30 cellular contexts compared by ENCODE assay signal in the genomic region with DNA sequence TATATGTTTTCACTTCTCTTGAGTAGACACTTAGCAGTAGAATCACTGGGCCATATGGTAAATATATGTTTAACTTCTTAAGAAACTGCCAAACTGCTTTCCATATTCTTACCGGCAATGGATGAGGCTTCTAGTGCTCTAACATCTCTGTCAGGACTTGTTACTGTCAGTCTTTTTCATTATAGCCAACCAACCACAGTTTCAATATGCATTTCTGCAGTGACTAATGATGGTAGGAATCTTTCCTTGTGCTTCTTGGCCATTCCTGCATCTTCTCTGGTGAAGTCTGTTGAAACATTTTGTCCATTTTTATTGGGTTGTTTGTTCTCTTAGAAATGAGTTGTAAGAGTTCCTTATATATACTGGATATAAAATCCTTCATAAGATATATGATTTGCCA.
"Had no signal": no experiment of that assay in that cellular context is flagged by ENCODE, and none has a peak within 500 bp of the region (broad histone marks: within the 10 kb centered on the region; RNA-seq: fewer than 3 reads in every experiment).

No MANE protein-coding gene starts in this region.

- H3K36me3 ChIP-seq: ovary, right lobe of liver, thoracic aorta, upper lobe of left lung, vagina had no signal

- H3K36me3 Mint-ChIP-seq: activated naive CD4-positive, alpha-beta T cell treated with anti-CD3 and anti-CD28 coated beads, Interleukin-2, amount 50 U/mL, for 24 hours; memory B cell; stimulated activated effector memory CD8-positive, alpha-beta T cell treated with anti-CD3 and anti-CD28 coated beads, Interleukin-12 subunit alpha, Interleukin-12 subunit beta, amount 100 ng/mL, for 72 hours had no signal

- H3K9me3 ChIP-seq: ovary, right lobe of liver, thoracic aorta, upper lobe of left lung, vagina had no signal

- H3K4me1 Mint-ChIP-seq: activated T-helper 17 cell treated with anti-CD3 and anti-CD28 coated beads, Interleukin-2, amount 50 U/mL, for 72 hours; memory B cell; T-helper 17 cell had no signal

- ATAC-seq: activated CD8-positive, alpha-beta T cell treated with anti-CD3 and anti-CD28 coated beads for 36 hours; activated naive CD8-positive, alpha-beta T cell treated with anti-CD3 and anti-CD28 coated beads, Interleukin-2, amount 50 U/mL, for 24 hours; activated T-cell treated with anti-CD3 and anti-CD28 coated beads, Interleukin-2, amount 50 U/mL, for 4 hours; activated T-helper 17 cell treated with anti-CD3 and anti-CD28 coated beads, Interleukin-2, amount 50 U/mL, for 72 hours; left colon; naive thymus-derived CD4-positive, alpha-beta T cell; right lobe of liver; stimulated activated effector memory CD8-positive, alpha-beta T cell treated with anti-CD3 and anti-CD28 coated beads, Interleukin-12 subunit alpha, Interleukin-12 subunit beta, amount 100 ng/mL, for 72 hours; T-helper 17 cell had no signal

- H3K4me3 ChIP-seq: coronary artery, dorsolateral prefrontal cortex, ovary, right lobe of liver, skin epidermis, thoracic aorta, upper lobe of left lung, vagina had no signal

- DNase-seq: activated CD4-positive, alpha-beta T cell treated with anti-CD3 and anti-CD28 coated beads, Interleukin-2, amount 10 ng/mL, durations not matched to agents 7 days and 5 days; activated CD4-positive, CD25-positive, alpha-beta regulatory T cell treated with anti-CD3 and anti-CD28 coated beads, Interleukin-2, amount 50 U/mL, for 72 hours; activated CD8-positive, alpha-beta T cell treated with anti-CD3 and anti-CD28 coated beads for 36 hours; activated naive CD8-positive, alpha-beta T cell treated with anti-CD3 and anti-CD28 coated beads, Interleukin-2, amount 50 U/mL, for 24 hours; activated T-cell treated with anti-CD3 and anti-CD28 coated beads, Interleukin-2, amount 50 U/mL, for 4 hours; cerebellar nuclear complex; dorsolateral prefrontal cortex; effector memory CD4-positive, alpha-beta T cell; glutamatergic neuron; islet precursor cell; left colon; midbrain; naive thymus-derived CD4-positive, alpha-beta T cell; ovary; right lobe of liver; stimulated activated CD4-positive, alpha-beta T cell treated with anti-CD3 and anti-CD28 coated beads, Interleukin-4, amount 100 ng/mL, for 24 hours; T-helper 17 cell; T1000; upper lobe of left lung had no signal

- H3K4me3 Mint-ChIP-seq: activated CD4-positive, alpha-beta T cell treated with anti-CD3 and anti-CD28 coated beads, Interleukin-2, amount 10 ng/mL, durations not matched to agents 7 days and 5 days; activated CD8-positive, alpha-beta T cell treated with anti-CD3 and anti-CD28 coated beads for 36 hours; activated naive CD4-positive, alpha-beta T cell treated with anti-CD3 and anti-CD28 coated beads, Interleukin-2, amount 50 U/mL, for 24 hours; activated naive CD8-positive, alpha-beta T cell treated with anti-CD3 and anti-CD28 coated beads, Interleukin-2, amount 50 U/mL, for 24 hours; activated T-cell treated with anti-CD3 and anti-CD28 coated beads, Interleukin-2, amount 50 U/mL, for 4 hours; activated T-helper 17 cell treated with anti-CD3 and anti-CD28 coated beads, Interleukin-2, amount 50 U/mL, for 72 hours; memory B cell; naive thymus-derived CD4-positive, alpha-beta T cell; stimulated activated effector memory CD8-positive, alpha-beta T cell treated with anti-CD3 and anti-CD28 coated beads, Interleukin-12 subunit alpha, Interleukin-12 subunit beta, amount 100 ng/mL, for 72 hours; stimulated activated naive CD8-positive, alpha-beta T cell treated with anti-CD3 and anti-CD28 coated beads, Interleukin-15, Interleukin-2, amounts not matched to agents 100 ng/mL and 50 ng/mL, for 24 hours; T-helper 17 cell had no signal

- H3K27ac Mint-ChIP-seq: activated CD4-positive, alpha-beta T cell treated with anti-CD3 and anti-CD28 coated beads, Interleukin-2, amount 10 ng/mL, durations not matched to agents 7 days and 5 days; activated CD8-positive, alpha-beta T cell treated with anti-CD3 and anti-CD28 coated beads for 36 hours; activated naive CD4-positive, alpha-beta T cell treated with anti-CD3 and anti-CD28 coated beads, Interleukin-2, amount 50 U/mL, for 24 hours; activated naive CD8-positive, alpha-beta T cell treated with anti-CD3 and anti-CD28 coated beads, Interleukin-2, amount 50 U/mL, for 24 hours; activated T-helper 17 cell treated with anti-CD3 and anti-CD28 coated beads, Interleukin-2, amount 50 U/mL, for 72 hours; memory B cell; naive thymus-derived CD4-positive, alpha-beta T cell; progenitor cell of endocrine pancreas; stimulated activated effector memory CD8-positive, alpha-beta T cell treated with anti-CD3 and anti-CD28 coated beads, Interleukin-12 subunit alpha, Interleukin-12 subunit beta, amount 100 ng/mL, for 72 hours; stimulated activated naive CD8-positive, alpha-beta T cell treated with anti-CD3 and anti-CD28 coated beads, Interleukin-15, Interleukin-2, amounts not matched to agents 100 ng/mL and 50 ng/mL, for 24 hours; T-helper 17 cell had no signal

- H3K27me3 ChIP-seq: dorsolateral prefrontal cortex, ovary, right lobe of liver, upper lobe of left lung, vagina had no signal

- H3K4me1 ChIP-seq: right lobe of liver, vagina had no signal

- H3K27ac ChIP-seq: coronary artery, dorsolateral prefrontal cortex, ovary, right lobe of liver, skin epidermis, thoracic aorta, upper lobe of left lung, vagina had no signal

- FAIRE-seq: frontal cortex had no signal

- H3K27me3 Mint-ChIP-seq: activated CD8-positive, alpha-beta T cell treated with anti-CD3 and anti-CD28 coated beads for 36 hours; activated naive CD4-positive, alpha-beta T cell treated with anti-CD3 and anti-CD28 coated beads, Interleukin-2, amount 50 U/mL, for 24 hours; activated naive CD8-positive, alpha-beta T cell treated with anti-CD3 and anti-CD28 coated beads, Interleukin-2, amount 50 U/mL, for 24 hours; progenitor cell of endocrine pancreas; stimulated activated naive CD8-positive, alpha-beta T cell treated with anti-CD3 and anti-CD28 coated beads, Interleukin-15, Interleukin-2, amounts not matched to agents 100 ng/mL and 50 ng/mL, for 24 hours had no signal
